Comparison of ENCODE assay signal across 12 cellular contexts in the genomic region with DNA sequence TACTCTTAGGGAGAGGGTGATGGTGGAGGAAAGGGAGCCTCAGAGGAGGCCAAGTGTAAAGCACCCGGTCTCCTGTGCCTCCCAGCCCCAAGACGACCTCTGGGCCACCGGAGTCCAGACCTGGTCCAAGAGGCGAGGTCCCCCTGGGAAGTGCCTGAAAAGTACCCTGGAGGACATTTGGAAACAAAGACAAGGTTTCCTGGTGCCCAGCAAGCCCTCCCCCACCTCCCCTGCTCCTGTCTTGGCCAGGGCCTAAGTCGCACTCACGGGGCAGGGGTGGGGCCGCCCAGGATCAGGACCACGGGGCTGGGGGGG. TPM values are rescaled to one million over a fixed set of nuclear protein-coding genes. Genes with fewer than 3 reads are reported as not detected.
DNase-seq lines count a peak whose midpoint lies in the region; ATAC-seq and TF ChIP-seq lines count a peak whose summit lies in the region.
"Had no signal": no experiment of that assay in that cellular context is flagged by ENCODE, and none has a peak within 500 bp of the region (broad histone marks: within the 10 kb centered on the region; RNA-seq: fewer than 3 reads in every experiment).

No MANE protein-coding gene starts in this region.

- no peaks in the 10 kb centered on the region for H3K36me3 Mint-ChIP-seq in activated naive CD4-positive, alpha-beta T cell treated with anti-CD3 and anti-CD28 coated beads, Interleukin-2, amount 50 U/mL, for 24 hours
- no peaks in the 10 kb centered on the region for H3K36me3 Mint-ChIP-seq in activated CD8-positive, alpha-beta T cell treated with anti-CD3 and anti-CD28 coated beads for 36 hours (ENCODE audit: low read depth)

- H3K27ac ChIP-seq in lower lobe of right lung (peak overlapping the region; percentile 49), tibial nerve (peak overlapping the region; percentile 68 to 92 (median 90))

- H3K27me3 ChIP-seq in lower lobe of right lung (ENCODE audit: low read depth), result no peaks in the 10 kb centered on the region
- H3K27me3 ChIP-seq in tibial nerve, result no peaks in the 10 kb centered on the region
- H3K27me3 ChIP-seq: left lung had no signal

- H3K4me3 Mint-ChIP-seq in activated naive CD4-positive, alpha-beta T cell treated with anti-CD3 and anti-CD28 coated beads, Interleukin-2, amount 50 U/mL, for 24 hours, result peak overlapping the region; percentile 36
- H3K4me3 Mint-ChIP-seq in activated CD8-positive, alpha-beta T cell treated with anti-CD3 and anti-CD28 coated beads for 36 hours, result peak overlapping the region; percentile 40

- no peak for TF ChIP-seq POLR2A in tibial nerve (IDR thresholded peaks at IDR 0.05)

- H3K27me3 Mint-ChIP-seq in activated naive CD4-positive, alpha-beta T cell treated with anti-CD3 and anti-CD28 coated beads, Interleukin-2, amount 50 U/mL, for 24 hours, result no peaks in the 10 kb centered on the region
- no peaks in the 10 kb centered on the region for H3K27me3 Mint-ChIP-seq in activated CD8-positive, alpha-beta T cell treated with anti-CD3 and anti-CD28 coated beads for 36 hours

- ATAC-seq in activated CD8-positive, alpha-beta T cell treated with anti-CD3 and anti-CD28 coated beads for 36 hours, result no peak
- ATAC-seq in lower lobe of right lung (no peak), HG02885 (IDR thresholded peaks at IDR 0.05; ENCODE audit: poor library complexity, unreplicated experiment) (no peak), HG03432 (IDR thresholded peaks at IDR 0.05; ENCODE audit: unreplicated experiment) (no peak), HG03025 (IDR thresholded peaks at IDR 0.05; ENCODE audit: low FRiP score, unreplicated experiment) (no peak)

- POLR2A ChIA-PET in activated CD8-positive, alpha-beta T cell treated with anti-CD3 and anti-CD28 coated beads for 36 hours (lab: Charles Lee), result no interaction called here

- H3K4me1 ChIP-seq in lower lobe of right lung (peaks cover 72% of the 10 kb centered on the region), tibial nerve (peaks cover 0 to 84% (median 60%) of the 10 kb centered on the region in 4 donors)

- WGBS in tibial nerve, 2 donors, result 72 to 92% methylated on average over 4 to 8 of the region's 8 CpGs

- H3K4me3 ChIP-seq in lower lobe of right lung, result peak overlapping the region; percentile 11
- peak overlapping the region in 1 of 4 donors; percentile 94 for H3K4me3 ChIP-seq in tibial nerve

- no peak for TF ChIP-seq EP300 in tibial nerve (IDR thresholded peaks at IDR 0.05)

- CTCF ChIA-PET in activated CD8-positive, alpha-beta T cell treated with anti-CD3 and anti-CD28 coated beads for 36 hours (lab: Charles Lee), result no interaction called here

- no peaks in the 10 kb centered on the region for H3K36me3 ChIP-seq in lower lobe of right lung
- no peaks in the 10 kb centered on the region for H3K36me3 ChIP-seq in tibial nerve

- intact Hi-C loops in activated CD8-positive, alpha-beta T cell treated with anti-CD3 and anti-CD28 coated beads for 36 hours (cut with micrococcal nuclease), result no loop called here
- intact Hi-C loops in lower lobe of right lung (cut with DNase I), result no loop called here

- H3K9me3 Mint-ChIP-seq in activated naive CD4-positive, alpha-beta T cell treated with anti-CD3 and anti-CD28 coated beads, Interleukin-2, amount 50 U/mL, for 24 hours, result no peaks in the 10 kb centered on the region
- H3K9me3 Mint-ChIP-seq in activated CD8-positive, alpha-beta T cell treated with anti-CD3 and anti-CD28 coated beads for 36 hours, result no peaks in the 10 kb centered on the region

- H3K27ac Mint-ChIP-seq in activated naive CD4-positive, alpha-beta T cell treated with anti-CD3 and anti-CD28 coated beads, Interleukin-2, amount 50 U/mL, for 24 hours, result no peak overlapping the region
- H3K27ac Mint-ChIP-seq in activated CD8-positive, alpha-beta T cell treated with anti-CD3 and anti-CD28 coated beads for 36 hours, result no peak overlapping the region

- H3K4me1 Mint-ChIP-seq in activated naive CD4-positive, alpha-beta T cell treated with anti-CD3 and anti-CD28 coated beads, Interleukin-2, amount 50 U/mL, for 24 hours, result peaks cover 51% of the 10 kb centered on the region
- peaks cover 46% of the 10 kb centered on the region for H3K4me1 Mint-ChIP-seq in activated CD8-positive, alpha-beta T cell treated with anti-CD3 and anti-CD28 coated beads for 36 hours (ENCODE audit: low read depth)

- no peak for DNase-seq in activated naive CD4-positive, alpha-beta T cell treated with Interleukin-2 at 50 U/mL for 16 hours
- no peak for DNase-seq in activated CD8-positive, alpha-beta T cell treated with anti-CD3 and anti-CD28 coated beads for 36 hours
- DNase-seq in lower lobe of right lung, result no peak
- peak in 1 of 2 donors; percentile 9 for DNase-seq in tibial nerve (ENCODE audit: low spot score in 2 of 2)
- DNase-seq: cerebellar nuclear complex, NCI-H510A, retina had no signal

- H3K9me3 ChIP-seq in lower lobe of right lung, result no peaks in the 10 kb centered on the region
- no peaks in the 10 kb centered on the region for H3K9me3 ChIP-seq in tibial nerve
- H3K9me3 ChIP-seq: left lung had no signal

- no peak for TF ChIP-seq CTCF in activated CD8-positive, alpha-beta T cell treated with anti-CD3 and anti-CD28 coated beads for 36 hours (IDR thresholded peaks at IDR 0.05)
- TF ChIP-seq CTCF in lower lobe of right lung (IDR thresholded peaks at IDR 0.05) (no peak), tibial nerve (IDR thresholded peaks at IDR 0.05) (no peak)

RNA-seq across cellular contexts. Expression of gene SH3BP2, which starts 0.5 kb away (rescaled TPM):
- 10 to 100 TPM; 54.8 to 59.0 TPM for total RNA-seq in activated CD8-positive, alpha-beta T cell treated with anti-CD3 and anti-CD28 coated beads for 36 hours
- 102 TPM for total RNA-seq in lower lobe of right lung
- 100 to 1,000 TPM in 1 of 4 donors, 10 to 100 TPM in 3; 70.5 to 161 (median 77.8) TPM for total RNA-seq in tibial nerve

RNA-seq across cellular contexts. Expression of gene TNIP2, which starts 36.2 kb away (rescaled TPM):
- 10 to 100 TPM; 46.1 to 48.1 TPM for total RNA-seq in activated CD8-positive, alpha-beta T cell treated with anti-CD3 and anti-CD28 coated beads for 36 hours
- total RNA-seq in lower lobe of right lung, result 36.7 TPM
- 100 to 1,000 TPM in 1 of 4 donors, 10 to 100 TPM in 3; 78.3 to 110 (median 89.3) TPM for total RNA-seq in tibial nerve

RNA-seq across cellular contexts. Expression of gene ADD1, which starts 51.3 kb away (rescaled TPM):
- 100 to 1,000 TPM; 149 to 154 TPM for total RNA-seq in activated CD8-positive, alpha-beta T cell treated with anti-CD3 and anti-CD28 coated beads for 36 hours
- total RNA-seq in lower lobe of right lung, result 279 TPM
- 100 to 1,000 TPM; 270 to 449 (median 327) TPM for total RNA-seq in tibial nerve
